In the genomic region with DNA sequence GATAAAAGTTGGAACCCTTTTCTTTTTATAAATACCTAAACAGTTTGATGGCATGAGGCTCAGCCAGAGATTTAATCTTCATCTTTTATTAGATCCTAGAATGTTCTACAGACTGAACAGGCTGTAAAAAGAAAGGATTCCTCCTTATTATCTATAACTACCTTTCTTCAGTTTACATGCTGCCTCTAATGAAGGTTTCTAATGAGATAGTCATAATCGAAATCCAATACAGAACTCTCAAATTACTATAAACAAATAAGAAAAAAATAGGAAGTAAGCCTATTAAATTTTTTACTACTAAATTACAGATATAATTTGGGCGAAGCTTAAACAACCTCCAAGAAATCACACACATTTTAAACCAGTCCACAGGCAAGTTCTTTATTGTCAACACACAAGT, we compare ENCODE assay signal across 1 cellular context.
TF ChIP-seq lines count a peak whose summit lies in the region.

No MANE protein-coding gene starts in this region.

TF ChIP-seq in endothelial cell of umbilical vein, 7 proteins besides CTCF, POLR2A, EP300 and RAD21:
- TF ChIP-seq, protein P1, sequence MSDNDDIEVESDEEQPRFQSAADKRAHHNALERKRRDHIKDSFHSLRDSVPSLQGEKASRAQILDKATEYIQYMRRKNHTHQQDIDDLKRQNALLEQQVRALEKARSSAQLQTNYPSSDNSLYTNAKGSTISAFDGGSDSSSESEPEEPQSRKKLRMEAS (IDR thresholded peaks at IDR 0.05; ENCODE audit: insufficient read depth, insufficient read length), result no peak
- TF ChIP-seq FOS (IDR thresholded peaks at IDR 0.05; ENCODE audit: borderline replicate concordance, insufficient read depth, low read length) (no peak), JUN (IDR thresholded peaks at IDR 0.05; ENCODE audit: borderline replicate concordance, insufficient read depth, insufficient read length, low read depth) (no peak), POLR2AphosphoS5 (IDR thresholded peaks at IDR 0.05; ENCODE audit: insufficient read depth, low read depth, low read length) (no peak), EZH2 (IDR thresholded peaks at IDR 0.05; ENCODE audit: borderline replicate concordance, low read depth, low read length, severe bottlenecking) (no peak), MYC (IDR thresholded peaks at IDR 0.05; ENCODE audit: low read depth, low read length) (no peak), GATA2 (IDR thresholded peaks at IDR 0.05; ENCODE audit: insufficient read depth, insufficient read length, low read depth, low read length) (no peak)
TF ChIP-seq in endothelial cell of umbilical vein: peak in this region for 0.
